ENCODE assay signal across 18 cellular contexts in the genomic region with DNA sequence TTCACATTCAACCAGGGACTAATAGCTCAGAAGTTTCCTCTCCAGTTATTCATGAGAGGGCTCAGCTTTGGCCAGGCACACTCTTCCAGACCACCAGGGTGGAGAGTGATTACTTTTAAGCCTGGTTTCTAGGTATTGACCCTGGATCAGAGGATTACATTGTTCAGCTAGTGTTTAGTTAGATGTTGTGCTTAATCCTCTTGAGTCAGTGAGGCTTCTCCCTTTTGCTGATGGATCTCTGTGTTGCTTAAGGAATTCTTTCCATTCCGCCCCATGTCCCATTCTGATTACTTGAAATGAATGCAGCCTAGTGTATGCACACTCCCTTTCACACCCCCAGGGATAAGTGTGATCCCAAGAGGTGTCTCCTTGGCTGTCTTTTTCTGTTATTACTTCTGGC.
DNase-seq lines count a peak whose midpoint lies in the region; ATAC-seq, FAIRE-seq and TF ChIP-seq lines count a peak whose summit lies in the region.
"Had no signal": no experiment of that assay in that cellular context is flagged by ENCODE, and none has a peak within 500 bp of the region (broad histone marks: within the 10 kb centered on the region; RNA-seq: fewer than 3 reads in every experiment).

No MANE protein-coding gene starts in this region.

- H3K9me3 ChIP-seq in endodermal cell (ENCODE audit: control insufficient read depth, low read length) (no peaks in the 10 kb centered on the region), neuronal stem cell (replicated peaks in 1 of 2; ENCODE audit: control insufficient read depth in 2 of 2, insufficient read depth in 1 of 2, low read depth in 1 of 2, low read length in 2 of 2) (no peaks in the 10 kb centered on the region)

- H3K79me1 ChIP-seq in neuronal stem cell (ENCODE audit: low read depth, low read length) = no peaks in the 10 kb centered on the region

- no peaks in the 10 kb centered on the region for H3K36me3 Mint-ChIP-seq in endodermal cell (ENCODE audit: low read depth)
- H3K36me3 Mint-ChIP-seq: CD4-positive, alpha-beta memory T cell had no signal

- no peaks in the 10 kb centered on the region for H3K9me3 Mint-ChIP-seq in endodermal cell

- H2AK5ac ChIP-seq in neuronal stem cell (ENCODE audit: low read depth, low read length) = no peak overlapping the region

- no peak overlapping the region for H2BK12ac ChIP-seq in neuronal stem cell (ENCODE audit: low read length)

- H3K4me1 ChIP-seq in endodermal cell (ENCODE audit: control insufficient read depth, insufficient read depth, low read length) (peaks cover 5% of the 10 kb centered on the region), neuronal stem cell (ENCODE audit: control insufficient read depth in 2 of 2, insufficient read depth in 1 of 2, low read depth in 1 of 2, low read length in 2 of 2) (peaks cover 0 to 6% of the 10 kb centered on the region in 2 donors)

- no peaks in the 10 kb centered on the region for H3K27me3 ChIP-seq in endodermal cell (ENCODE audit: control insufficient read depth, insufficient read depth, low read length, poor library complexity, severe bottlenecking)
- no peaks in the 10 kb centered on the region for H3K27me3 ChIP-seq in neuronal stem cell (ENCODE audit: control insufficient read depth in 3 of 3, insufficient read depth in 3 of 3, low read depth in 1 of 3, low read length in 3 of 3)

- H3K14ac ChIP-seq in neuronal stem cell (ENCODE audit: low read length) = no peak overlapping the region

- FAIRE-seq in GM12892 (lab: Jason Lieb, UNC) = no peak
- FAIRE-seq: GM12891, H54 had no signal

- no peak overlapping the region for H3K27ac ChIP-seq in endodermal cell (ENCODE audit: low read depth, low read length)
- no peak overlapping the region for H3K27ac ChIP-seq in neuronal stem cell (replicated peaks; ENCODE audit: low read length)

- H3K23ac ChIP-seq in neuronal stem cell (ENCODE audit: low read depth, low read length, poor library complexity) = no peak overlapping the region

- no peaks in the 10 kb centered on the region for H3K27me3 Mint-ChIP-seq in endodermal cell (ENCODE audit: insufficient read depth)
- H3K27me3 Mint-ChIP-seq: CD4-positive, alpha-beta memory T cell had no signal

- no peak overlapping the region for H4K8ac ChIP-seq in neuronal stem cell (ENCODE audit: low read depth, low read length)

- H3K4me3 Mint-ChIP-seq in endodermal cell = no peak overlapping the region
- H3K4me3 Mint-ChIP-seq: CD4-positive, alpha-beta memory T cell had no signal

- H2BK5ac ChIP-seq in neuronal stem cell (ENCODE audit: low read length) = no peak overlapping the region

- no peak overlapping the region for H2BK15ac ChIP-seq in neuronal stem cell (ENCODE audit: low read length)

- H3K4ac ChIP-seq in neuronal stem cell (ENCODE audit: low read length) = no peak overlapping the region

- no peak overlapping the region for H3K9ac ChIP-seq in endodermal cell (ENCODE audit: extremely low read depth, low read length, poor library complexity, severe bottlenecking)
- H3K9ac ChIP-seq in neuronal stem cell (ENCODE audit: low read depth, low read length, poor library complexity) = no peak overlapping the region

- peak; percentile 85 for DNase-seq in NCI-H82 treated with DMSO at 0.1 percent for 48 hours (lab: John Stamatoyannopoulos, UW; ENCODE audit: unreplicated experiment)
- DNase-seq in endodermal cell = no peak
- DNase-seq in neuronal stem cell (ENCODE audit: low spot score) = peak; percentile 31
- DNase-seq in DMS 273 (lab: John Stamatoyannopoulos, UW; ENCODE audit: unreplicated experiment) = no peak
- DNase-seq in GM12892 (ENCODE audit: insufficient read length) = no peak
- DNase-seq: C1 segment of cervical spinal cord; Calu3; CD4-positive, alpha-beta memory T cell; COR-L47; DMS 273 treated with DMSO at 0.1 percent for 48 hours; DMS53; DMS79 treated with DMSO at 0.1 percent for 48 hours; GF-D8; GOT3; HCEC 1CT had no signal

- no peak overlapping the region for H3K18ac ChIP-seq in neuronal stem cell (ENCODE audit: low read length)

- WGBS in endodermal cell (ENCODE audit: insufficient coverage in 1 of 2, insufficient read length in 1 of 2), 2 experiments = 84% methylated on average over 1 of the region's 1 CpG; no CpG with 5 or more reads in 1 of the 2 experiments
- no CpG with 5 or more reads among the region's 1 CpG for WGBS in neuronal stem cell (ENCODE audit: extremely low coverage in 2 of 2, insufficient read length in 2 of 2, insufficient replicate concordance in 1 of 2), 2 donors

- no peak overlapping the region for H3K27ac Mint-ChIP-seq in endodermal cell
- H3K27ac Mint-ChIP-seq: CD4-positive, alpha-beta memory T cell had no signal

- no peak for ATAC-seq in HG02642 (IDR thresholded peaks at IDR 0.05; ENCODE audit: poor library complexity, unreplicated experiment)

- H3K4me2 ChIP-seq in neuronal stem cell (ENCODE audit: insufficient read depth, low read length, poor library complexity, severe bottlenecking) = no peak overlapping the region

- no peak overlapping the region for H2AFZ ChIP-seq in neuronal stem cell (ENCODE audit: low read length)

- peak; percentile 27 for TF ChIP-seq CTCF in endodermal cell (conservative IDR thresholded peaks at IDR 0.05)

- H3K36me3 ChIP-seq in endodermal cell (ENCODE audit: control insufficient read depth, insufficient read depth, low read length) (no peaks in the 10 kb centered on the region), neuronal stem cell (replicated peaks in 1 of 2; ENCODE audit: control insufficient read depth in 2 of 2, insufficient read depth in 2 of 2, low read length in 2 of 2) (no peaks in the 10 kb centered on the region)

- TF ChIP-seq POLR2A in GM12892 (IDR thresholded peaks at IDR 0.05; ENCODE audit: low read depth, low read length) = no peak

- H3K4me3 ChIP-seq in endodermal cell (ENCODE audit: low read length) (peak overlapping the region; percentile 27), neuronal stem cell (ENCODE audit: low read length in 2 of 2) (no peak overlapping the region)

- peaks cover 19% of the 10 kb centered on the region for H3K4me1 Mint-ChIP-seq in endodermal cell
- H3K4me1 Mint-ChIP-seq: CD4-positive, alpha-beta memory T cell had no signal

- H2BK120ac ChIP-seq in neuronal stem cell (ENCODE audit: low read depth, low read length) = no peak overlapping the region

- H4K91ac ChIP-seq in neuronal stem cell (ENCODE audit: low read depth, low read length, poor library complexity) = no peak overlapping the region

Comparison
In these comparisons a context has a peak if more than half of its experiments do, and no peak if none do; other contexts are left out.
1. DNase-seq: peak in NCI-H82 treated with DMSO at 0.1 percent for 48 hours (single experiment) and neuronal stem cell (single experiment); none in endodermal cell (single experiment), DMS 273 (single experiment) and GM12892 (single experiment).